Comparison of ENCODE assay signal across 8 cellular contexts in genomic region chr5:177302354-177303110, GRCh38. TPM values are rescaled to one million over a fixed set of nuclear protein-coding genes. Genes with fewer than 3 reads are reported as not detected.
DNase-seq lines count a peak whose midpoint lies in the region; ATAC-seq and TF ChIP-seq lines count a peak whose summit lies in the region.

No MANE protein-coding gene starts in this region.

- H3K27me3 Mint-ChIP-seq in activated naive CD8-positive, alpha-beta T cell, result no peaks in the 10 kb centered on the region
- H3K27me3 Mint-ChIP-seq in immature natural killer cell (ENCODE audit: low read depth in 3 of 3), result peaks cover 16 to 36% (median 29%) of the 10 kb centered on the region in 3 donors

- peak overlapping the region; percentile 92 for H3K4me3 ChIP-seq in AG10803 (ENCODE audit: low read length)
- H3K4me3 ChIP-seq in HFF-Myc (replicated peaks; ENCODE audit: low read depth, low read length), result peak overlapping the region; percentile 78

- H3K9me3 Mint-ChIP-seq in activated naive CD8-positive, alpha-beta T cell (ENCODE audit: low read depth), result no peaks in the 10 kb centered on the region
- no peaks in the 10 kb centered on the region for H3K9me3 Mint-ChIP-seq in immature natural killer cell

- DNase-seq in AG10803 (ENCODE audit: low read depth) (peak; percentile 18), HFF-Myc (ENCODE audit: extremely low read depth, low read depth) (no peak), immature natural killer cell (no peak), NCI-H2171 (lab: John Stamatoyannopoulos, UW) (no peak), NCI-H1105 (lab: John Stamatoyannopoulos, UW) (no peak)

- H3K36me3 Mint-ChIP-seq in activated naive CD8-positive, alpha-beta T cell, result peaks cover 8% of the 10 kb centered on the region
- H3K36me3 Mint-ChIP-seq in immature natural killer cell, result peaks cover 5 to 25% (median 19%) of the 10 kb centered on the region in 3 donors

- peak overlapping the region; percentile 81 for H3K27ac Mint-ChIP-seq in activated naive CD8-positive, alpha-beta T cell
- peak overlapping the region; percentile 89 to 98 (median 94) for H3K27ac Mint-ChIP-seq in immature natural killer cell

- H3K27ac ChIP-seq in temporal lobe (ENCODE audit: low read depth, low read length), result peak overlapping the region; percentile 78

- no peak for ATAC-seq in HG03442 (IDR thresholded peaks at IDR 0.05; ENCODE audit: unreplicated experiment)

- TF ChIP-seq CTCF in AG10803 (conservative IDR thresholded peaks at IDR 0.05; ENCODE audit: low read length) (peak; percentile 32; the same call in 1 of the 2 replicates), HFF-Myc (IDR thresholded peaks at IDR 0.05; ENCODE audit: low read depth, low read length, missing control alignments) (peak; percentile 5)

- peak overlapping the region; percentile 98 for H3K4me3 Mint-ChIP-seq in activated naive CD8-positive, alpha-beta T cell
- peak overlapping the region; percentile 90 to 95 (median 94) for H3K4me3 Mint-ChIP-seq in immature natural killer cell

- H3K4me1 Mint-ChIP-seq in activated naive CD8-positive, alpha-beta T cell (ENCODE audit: low read depth), result peaks cover 66% of the 10 kb centered on the region
- peaks cover 83 to 87% of the 10 kb centered on the region in 2 donors for H3K4me1 Mint-ChIP-seq in immature natural killer cell

RNA-seq across cellular contexts. Expression of gene RAB24, which starts 1.0 kb away (rescaled TPM):
- polyA plus RNA-seq in immature natural killer cell, result 10 to 100 TPM; 39.7 to 80.2 (median 45.8) TPM
- 13.3 TPM for total RNA-seq in temporal lobe

RNA-seq across cellular contexts. Expression of gene PRELID1, which starts 1.1 kb away (rescaled TPM):
- 100 to 1,000 TPM; 345 to 494 (median 375) TPM for polyA plus RNA-seq in immature natural killer cell
- total RNA-seq in temporal lobe, result 33.2 TPM

RNA-seq across cellular contexts. Expression of gene MXD3, which starts 9.2 kb away (rescaled TPM):
- polyA plus RNA-seq in immature natural killer cell, result 1 to 10 TPM; 2.1 to 4.2 (median 4.1) TPM
- 3.0 TPM for total RNA-seq in temporal lobe

RNA-seq across cellular contexts. Expression of gene LMAN2, which starts 48.9 kb away (rescaled TPM):
- polyA plus RNA-seq in immature natural killer cell, result 100 to 1,000 TPM; 316 to 441 (median 409) TPM
- total RNA-seq in temporal lobe, result 85.3 TPM

RNA-seq across cellular contexts. Expression of gene RGS14, which starts 55.2 kb away (rescaled TPM):
- polyA plus RNA-seq in immature natural killer cell, result 10 to 100 TPM; 27.1 to 64.5 (median 33.8) TPM
- 3.4 TPM for total RNA-seq in temporal lobe
